ENCODE assay signal across 24 cellular contexts in genomic region chr5:79691007-79691406, GRCh38. TPM values are rescaled to one million over a fixed set of nuclear protein-coding genes. Genes with fewer than 3 reads are reported as not detected.
DNase-seq lines count a peak whose midpoint lies in the region; TF ChIP-seq lines count a peak whose summit lies in the region.
"Had no signal": no experiment of that assay in that cellular context is flagged by ENCODE, and none has a peak within 500 bp of the region (broad histone marks: within the 10 kb centered on the region; RNA-seq: fewer than 3 reads in every experiment).

No MANE protein-coding gene starts in this region.

- H3K4me3 Mint-ChIP-seq in activated naive CD4-positive, alpha-beta T cell treated with anti-CD3 and anti-CD28 coated beads, Interleukin-2, amount 50 U/mL, for 24 hours, result no peak overlapping the region
- H3K4me3 Mint-ChIP-seq in mesothelial cell of epicardium, result peak overlapping the region; percentile 73
- H3K4me3 Mint-ChIP-seq in T-helper 2 cell treated with Interferon-gamma antibody and Interleukin-4, amounts not matched to agents 5 μg/mL and 100 μg/mL, for 36 hours, result no peak overlapping the region
- H3K4me3 Mint-ChIP-seq: activated CD8-positive, alpha-beta T cell treated with anti-CD3 and anti-CD28 coated beads, Interleukin-2, amount 10 ng/mL, durations not matched to agents 7 days and 5 days; activated naive CD8-positive, alpha-beta T cell; activated T-cell treated with anti-CD3 and anti-CD28 coated beads, Interleukin-2, amount 50 U/mL, for 4 hours; T-helper 17 cell had no signal

- H3K9me3 ChIP-seq in cardiac muscle cell (ENCODE audit: low read depth), result no peaks in the 10 kb centered on the region
- H3K9me3 ChIP-seq in uterus, result no peaks in the 10 kb centered on the region
- H3K9me3 ChIP-seq in colonic mucosa, result no peaks in the 10 kb centered on the region
- no peaks in the 10 kb centered on the region for H3K9me3 ChIP-seq in HAP-1
- H3K9me3 ChIP-seq: BE2C, body of pancreas, sigmoid colon, SJSA1, tibial artery had no signal

- intact Hi-C loops in uterus (cut with DNase I; ENCODE audit: low total_unique reads) (loop anchor here (10.0 kb wide), 1 partner anchor 144 kb away; no protein-coding TSS in a partner anchor), colonic mucosa (cut with DNase I) (no loop called here)

- H3K4me1 ChIP-seq in cardiac muscle cell (ENCODE audit: low read depth) (peaks cover 43% of the 10 kb centered on the region), uterus (peaks cover 0 to 6% of the 10 kb centered on the region in 2 donors), colonic mucosa (no peaks in the 10 kb centered on the region), HAP-1 (0 out of 2 replicates have a peak, but pooled peaks cover 4% of the 10 kb centered on the region)
- H3K4me1 ChIP-seq: BE2C, body of pancreas, SJSA1 had no signal

- no peaks in the 10 kb centered on the region for H3K27me3 Mint-ChIP-seq in activated naive CD4-positive, alpha-beta T cell treated with anti-CD3 and anti-CD28 coated beads, Interleukin-2, amount 50 U/mL, for 24 hours
- no peaks in the 10 kb centered on the region for H3K27me3 Mint-ChIP-seq in mesothelial cell of epicardium (ENCODE audit: low read depth)
- H3K27me3 Mint-ChIP-seq in T-helper 2 cell treated with Interferon-gamma antibody and Interleukin-4, amounts not matched to agents 5 μg/mL and 100 μg/mL, for 36 hours (ENCODE audit: low read depth), result no peaks in the 10 kb centered on the region
- H3K27me3 Mint-ChIP-seq: activated naive CD8-positive, alpha-beta T cell; T-helper 17 cell had no signal

- peaks cover 4% of the 10 kb centered on the region for H3K4me1 Mint-ChIP-seq in activated naive CD4-positive, alpha-beta T cell treated with anti-CD3 and anti-CD28 coated beads, Interleukin-2, amount 50 U/mL, for 24 hours
- H3K4me1 Mint-ChIP-seq in mesothelial cell of epicardium, result peaks cover 62% of the 10 kb centered on the region
- H3K4me1 Mint-ChIP-seq in T-helper 2 cell treated with Interferon-gamma antibody and Interleukin-4, amounts not matched to agents 5 μg/mL and 100 μg/mL, for 36 hours (ENCODE audit: low read depth), result peaks cover 7% of the 10 kb centered on the region

- peaks cover 19% of the 10 kb centered on the region for H3K36me3 Mint-ChIP-seq in activated naive CD4-positive, alpha-beta T cell treated with anti-CD3 and anti-CD28 coated beads, Interleukin-2, amount 50 U/mL, for 24 hours
- peaks cover 2% of the 10 kb centered on the region for H3K36me3 Mint-ChIP-seq in mesothelial cell of epicardium
- H3K36me3 Mint-ChIP-seq in T-helper 2 cell treated with Interferon-gamma antibody and Interleukin-4, amounts not matched to agents 5 μg/mL and 100 μg/mL, for 36 hours (ENCODE audit: low read depth), result peaks cover 22% of the 10 kb centered on the region

- H3K4me3 ChIP-seq in cardiac muscle cell (peak overlapping the region; percentile 47), uterus (peak overlapping the region; percentile 55 to 65), colonic mucosa (no peak overlapping the region), HAP-1 (no peak overlapping the region)
- H3K4me3 ChIP-seq: body of pancreas, SJSA1, tibial artery had no signal

- in situ Hi-C loops in HAP-1 (cut with MboI; ENCODE audit: low sequenced_read_pairs), result no loop called here

- H3K27me3 ChIP-seq in cardiac muscle cell, result no peaks in the 10 kb centered on the region
- no peaks in the 10 kb centered on the region for H3K27me3 ChIP-seq in uterus
- H3K27me3 ChIP-seq in colonic mucosa, result no peaks in the 10 kb centered on the region
- no peaks in the 10 kb centered on the region for H3K27me3 ChIP-seq in HAP-1 (ENCODE audit: low read depth)
- H3K27me3 ChIP-seq: BE2C, body of pancreas, sigmoid colon, SJSA1, tibial artery had no signal

- H3K9ac ChIP-seq in colonic mucosa (ENCODE audit: low read depth in 2 of 2, low read length in 2 of 2), result no peak overlapping the region

- no peak for TF ChIP-seq CTCF in cardiac muscle cell (IDR thresholded peaks at IDR 0.05; ENCODE audit: low read depth, low read length)
- no peak for TF ChIP-seq CTCF in mesothelial cell of epicardium (IDR thresholded peaks at IDR 0.05; ENCODE audit: unreplicated experiment)
- TF ChIP-seq CTCF in uterus (IDR thresholded peaks at IDR 0.05), result no peak
- no peak for TF ChIP-seq CTCF in colonic mucosa (IDR thresholded peaks at IDR 0.05)

- H3K9me3 Mint-ChIP-seq in activated naive CD4-positive, alpha-beta T cell treated with anti-CD3 and anti-CD28 coated beads, Interleukin-2, amount 50 U/mL, for 24 hours, result no peaks in the 10 kb centered on the region
- H3K9me3 Mint-ChIP-seq in mesothelial cell of epicardium, result no peaks in the 10 kb centered on the region
- no peaks in the 10 kb centered on the region for H3K9me3 Mint-ChIP-seq in T-helper 2 cell treated with Interferon-gamma antibody and Interleukin-4, amounts not matched to agents 5 μg/mL and 100 μg/mL, for 36 hours
- H3K9me3 Mint-ChIP-seq: activated T-cell treated with anti-CD3 and anti-CD28 coated beads, Interleukin-2, amount 50 U/mL, for 4 hours had no signal

- no peak for TF ChIP-seq POLR2A in uterus (IDR thresholded peaks at IDR 0.05)

- H3K27ac ChIP-seq in cardiac muscle cell, result peak overlapping the region; percentile 96
- H3K27ac ChIP-seq in uterus, result peak overlapping the region; percentile 95
- H3K27ac ChIP-seq in colonic mucosa, result no peak overlapping the region
- H3K27ac ChIP-seq: body of pancreas, SJSA1, tibial artery had no signal

- H3K27ac Mint-ChIP-seq in activated naive CD4-positive, alpha-beta T cell treated with anti-CD3 and anti-CD28 coated beads, Interleukin-2, amount 50 U/mL, for 24 hours, result peak overlapping the region; percentile 18
- no peak overlapping the region for H3K27ac Mint-ChIP-seq in mesothelial cell of epicardium
- no peak overlapping the region for H3K27ac Mint-ChIP-seq in T-helper 2 cell treated with Interferon-gamma antibody and Interleukin-4, amounts not matched to agents 5 μg/mL and 100 μg/mL, for 36 hours
- H3K27ac Mint-ChIP-seq: activated CD8-positive, alpha-beta T cell treated with anti-CD3 and anti-CD28 coated beads, Interleukin-2, amount 10 ng/mL, durations not matched to agents 7 days and 5 days; activated naive CD8-positive, alpha-beta T cell; T-helper 17 cell had no signal

- no peak for DNase-seq in activated naive CD4-positive, alpha-beta T cell treated with Interleukin-2 at 50 U/mL for 16 hours
- DNase-seq in cardiac muscle cell (ENCODE audit: low read depth in 1 of 2, low spot score in 1 of 2), result no peak
- no peak for DNase-seq in mesothelial cell of epicardium (ENCODE audit: low spot score in 2 of 2, unreplicated experiment in 2 of 2)
- DNase-seq in uterus, result no peak
- DNase-seq in T-helper 2 cell treated with Interferon-gamma antibody and Interleukin-4, amounts not matched to agents 5 μg/mL and 100 μg/mL, for 36 hours (ENCODE audit: low spot score), result no peak
- DNase-seq in colonic mucosa, result no peak
- no peak for DNase-seq in HAP-1 (ENCODE audit: low spot score in 2 of 2)
- DNase-seq: activated CD8-positive, alpha-beta T cell treated with anti-CD3 and anti-CD28 coated beads, Interleukin-2, amount 10 ng/mL, durations not matched to agents 7 days and 5 days; activated T-cell treated with anti-CD3 and anti-CD28 coated beads, Interleukin-2, amount 50 U/mL, for 4 hours; BE2C; body of pancreas; Calu3; kidney glomerular epithelial cell; NCI-H1417 treated with DMSO at 0.1 percent for 48 hours; NCI-H2171 treated with DMSO at 0.1 percent for 48 hours; NCI-H774; occipital lobe; sigmoid colon; stimulated activated naive CD4-positive, alpha-beta T cell; T-helper 17 cell; tibial artery had no signal

- H3K36me3 ChIP-seq in cardiac muscle cell (no peaks in the 10 kb centered on the region), uterus (no peaks in the 10 kb centered on the region), colonic mucosa (no peaks in the 10 kb centered on the region), HAP-1 (replicated peaks) (peaks cover 5% of the 10 kb centered on the region)
- H3K36me3 ChIP-seq: BE2C had no signal

RNA-seq across cellular contexts. Expression of gene CMYA5, which starts 1.4 kb away (rescaled TPM):
- 36.5 and 87.2 TPM in 2 replicates for total RNA-seq in cardiac muscle cell
- 19.8 and 44.0 TPM in 2 replicates for polyA plus RNA-seq in cardiac muscle cell
- 6.5 to 7.6 TPM (median 6.7 TPM) in 3 replicates for total RNA-seq in mesothelial cell of epicardium
- 10 to 100 TPM; 15.8 to 49.4 (median 27.0) TPM for total RNA-seq in uterus
- under 1 TPM; 0.30 to 0.66 TPM for total RNA-seq in colonic mucosa

Comparison
In these comparisons a context has a peak if more than half of its experiments do, and no peak if none do; other contexts are left out.
1. H3K4me3 ChIP-seq: peak in cardiac muscle cell (single experiment) and uterus (2 of 2); none in colonic mucosa (single experiment) and HAP-1 (single experiment).